In the genomic region with DNA sequence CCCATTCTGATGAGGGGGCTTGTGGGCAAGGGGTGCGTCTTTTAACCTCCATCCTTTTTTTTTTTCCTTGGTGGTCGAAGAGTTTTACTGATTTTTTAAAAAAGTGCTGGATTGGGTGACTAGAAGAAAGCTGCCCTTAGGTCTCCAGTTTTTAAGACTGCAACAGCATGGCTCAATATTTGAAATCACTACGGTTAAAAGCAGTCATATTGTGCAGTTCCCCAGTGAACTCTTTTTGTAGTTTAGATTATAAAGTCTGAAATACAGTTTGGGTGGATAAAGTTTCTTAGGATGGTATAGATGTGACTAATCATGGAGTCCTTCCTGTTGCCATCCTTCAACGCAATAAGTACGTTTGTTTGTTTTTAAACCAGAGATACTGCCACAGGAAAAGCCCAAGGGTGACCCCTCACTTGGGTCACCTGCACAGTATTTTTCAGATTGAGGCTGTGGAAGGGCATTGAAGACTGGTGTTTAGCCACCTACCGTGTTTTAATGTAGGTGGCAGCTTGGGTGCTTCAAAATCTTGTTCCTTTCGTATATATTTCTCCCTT, we compare ENCODE assay signal across 8 cellular contexts. TPM values are rescaled to one million over a fixed set of nuclear protein-coding genes. Genes with fewer than 3 reads are reported as not detected.
A peak's percentile ranks its signal among the peaks of the same experiment; 100 is the strongest.
DNase-seq lines count a peak whose midpoint lies in the region; ATAC-seq, FAIRE-seq and TF ChIP-seq lines count a peak whose summit lies in the region.

No MANE protein-coding gene starts in this region.

- TF ChIP-seq POLR2A in A549 (IDR thresholded peaks at IDR 0.05; ENCODE audit: low read length) (no peak; the same call in 1 of the 2 replicates), lower leg skin (IDR thresholded peaks at IDR 0.05) (no peak), vagina (IDR thresholded peaks at IDR 0.05) (no peak)

- H3K4me1 ChIP-seq in A549, result peaks cover 10% of the 10 kb centered on the region; the same call in 1 of the 3 replicates
- H3K4me1 ChIP-seq in vagina, result peaks cover 19% of the 10 kb centered on the region

- TF ChIP-seq EP300 in A549 (IDR thresholded peaks at IDR 0.05), result no peak

- CTCF ChIA-PET in A549 (lab: Yijun Ruan, JAX), result interaction anchor here (0.6 to 2.4 kb wide), 5 partner anchors 12 to 506 kb away, joined by 3 to 11 read pairs (median 3); a partner anchor contains a TSS

- FAIRE-seq in A549 (lab: Jason Lieb, UNC), result no peak

- TF ChIP-seq RAD21 in A549 (conservative IDR thresholded peaks at IDR 0.05 in 1 of 2, IDR thresholded peaks at IDR 0.05 in 1 of 2), result no peak

- WGBS in A549 (ENCODE audit: missing lambda C conversion rate), result 10% methylated on average over 7 of the region's 7 CpGs
- 21 to 22% methylated on average over 7 of the region's 7 CpGs for WGBS in lower leg skin, 2 donors

- H3K36me3 ChIP-seq in vagina, result peaks cover 0 to 28% of the 10 kb centered on the region in 2 donors

- intact Hi-C loops in lower leg skin (cut with DNase I; ENCODE audit: low total_unique reads) (no loop called here), vagina (cut with DNase I) (no loop called here), head of caudate nucleus (cut with DNase I) (no loop called here)

- POLR2A ChIA-PET in A549 (lab: Yijun Ruan, JAX), result interaction anchor here (1.0 to 1.9 kb wide), 6 partner anchors 9 to 248 kb away, joined by 3 to 8 read pairs (median 4); a partner anchor contains a TSS

- H3K4me2 ChIP-seq in A549, result peak overlapping the region; percentile 76

- TF ChIP-seq CTCF in A549 (IDR thresholded peaks at IDR 0.05) (no peak), HL-60 (IDR thresholded peaks at IDR 0.05; ENCODE audit: insufficient read depth, low read length) (no peak), lower leg skin (IDR thresholded peaks at IDR 0.05) (no peak), vagina (IDR thresholded peaks at IDR 0.05) (no peak)

- no peaks in the 10 kb centered on the region for H3K27me3 ChIP-seq in HL-60 (ENCODE audit: insufficient read depth, poor library complexity, severe bottlenecking)
- H3K27me3 ChIP-seq in vagina, result no peaks in the 10 kb centered on the region

- no peak for ATAC-seq in A549
- ATAC-seq in GM18858 (IDR thresholded peaks at IDR 0.05; ENCODE audit: unreplicated experiment), result no peak

- H3K4me3 ChIP-seq in A549, result peak overlapping the region; percentile 78
- H3K4me3 ChIP-seq in HL-60 (replicated peaks; ENCODE audit: insufficient read depth, low read length), result peak overlapping the region; percentile 72
- peak overlapping the region; percentile 80 for H3K4me3 ChIP-seq in lower leg skin (ENCODE audit: low read depth, poor library complexity, severe bottlenecking)
- peak overlapping the region; percentile 81 to 87 for H3K4me3 ChIP-seq in vagina

- DNase-seq in A549 (ENCODE audit: low read depth in 1 of 2, low spot score in 1 of 2), result peak in 1 of 2 experiments; percentile 25
- DNase-seq in HL-60 (ENCODE audit: low read depth in 1 of 2, low spot score in 1 of 2), result no peak
- no peak for DNase-seq in lower leg skin (ENCODE audit: low spot score in 2 of 2)
- DNase-seq in vagina (ENCODE audit: extremely low spot score in 2 of 2), result no peak
- DNase-seq in head of caudate nucleus, result no peak
- DNase-seq in medulla oblongata (ENCODE audit: extremely low spot score), result no peak

- no peaks in the 10 kb centered on the region for H3K9me3 ChIP-seq in A549
- no peaks in the 10 kb centered on the region for H3K9me3 ChIP-seq in vagina

- H3K27ac ChIP-seq in A549 (peak overlapping the region; percentile 96 to 98), HL-60 (replicated peaks) (peak overlapping the region; percentile 61), angular gyrus (ENCODE audit: low read depth, low read length) (peak overlapping the region; percentile 95), vagina (peak overlapping the region; percentile 92)

TF ChIP-seq in A549, 52 proteins besides CTCF, POLR2A, EP300 and RAD21:
- TF ChIP-seq MAZ (IDR thresholded peaks at IDR 0.05; ENCODE audit: borderline replicate concordance, low read depth, low read length) (no peak), NFE2L2 (conservative IDR thresholded peaks at IDR 0.05; ENCODE audit: low read length) (no peak), ZNF302 (CRISPR knock-in tag; IDR thresholded peaks at IDR 0.05) (no peak), RFX5 (IDR thresholded peaks at IDR 0.05) (no peak), PHF8 (IDR thresholded peaks at IDR 0.05; ENCODE audit: borderline replicate concordance, low read depth) (no peak)
TF ChIP-seq in A549: peak in this region for 0.

RNA-seq across cellular contexts. Expression of a gene that starts 0.5 kb away (rescaled TPM):
- polyA plus RNA-seq in A549 (2011; rRNA removed) (44.3 and 61.3 TPM in 2 replicates), A549 (2017; fragmentation: RNase III; extraction: RNeasy Plus Mini Kit Qiagen cat#74134 plus additional on column Dnase treatment) (87.0 to 99.4 TPM (median 91.1 TPM) in 3 replicates)
- 35.0 and 39.0 TPM in 2 replicates for polyA plus RNA-seq in A549 (2012; cell fraction: cytosol; rRNA removed)
- 12.8 and 19.0 TPM in 2 replicates for polyA plus RNA-seq in A549 (2012; cell fraction: nucleus; rRNA removed)
- polyA minus RNA-seq in A549 (2011; rRNA and poly(A)+ RNA removed), result 25.1 and 40.2 TPM in 2 replicates
- total RNA-seq in lower leg skin (1 to 10 TPM in 3 of 4 donors, under 1 TPM in 1; 0.89 to 3.6 (median 2.1) TPM), vagina (6.6 TPM)

RNA-seq across cellular contexts. Expression of a gene that starts 0.9 kb away (rescaled TPM):
- 11.0 and 13.1 TPM in 2 replicates for polyA plus RNA-seq in A549 (2011; rRNA removed)
- polyA plus RNA-seq in A549 (2012; cell fraction: cytosol; rRNA removed), result 2.4 and 2.8 TPM in 2 replicates
- polyA plus RNA-seq in A549 (2012; cell fraction: nucleus; rRNA removed), result 1.0 and 1.6 TPM in 2 replicates
- 9.0 to 9.3 TPM (median 9.3 TPM) in 3 replicates for polyA plus RNA-seq in A549 (2017; fragmentation: RNase III; extraction: RNeasy Plus Mini Kit Qiagen cat#74134 plus additional on column Dnase treatment)
- 8.1 and 8.5 TPM in 2 replicates for polyA minus RNA-seq in A549 (2011; rRNA and poly(A)+ RNA removed)
- 10 to 100 TPM in 3 of 4 donors, 1 to 10 TPM in 1; 8.4 to 17.1 (median 11.4) TPM for total RNA-seq in lower leg skin
- 30.0 TPM for total RNA-seq in vagina
